In genomic region chr22:42079319-42080251, GRCh38 we compare ENCODE assay signal across 8 cellular contexts. TPM values are rescaled to one million over a fixed set of nuclear protein-coding genes. Genes with fewer than 3 reads are reported as not detected.
DNase-seq lines count a peak whose midpoint lies in the region; ATAC-seq and TF ChIP-seq lines count a peak whose summit lies in the region.

SMDT1 (plus strand) TSS chr22:42079700; CDS start chr22:42079769, 69 bp downstream.

- peaks cover 9% of the 10 kb centered on the region for H3K4me1 Mint-ChIP-seq in activated T-helper 17 cell treated with anti-CD3 and anti-CD28 coated beads, Interleukin-2, amount 50 U/mL, for 72 hours
- H3K4me1 Mint-ChIP-seq in naive thymus-derived CD4-positive, alpha-beta T cell = peaks cover 9 to 52% (median 43%) of the 10 kb centered on the region in 7 donors
- peaks cover 18 to 36% of the 10 kb centered on the region in 2 donors for H3K4me1 Mint-ChIP-seq in stimulated activated naive B cell treated with anti-CD40 and anti-IgM and Interleukin-4, amounts not matched to agents 10 μg/mL and 1 μg/mL and 100 μg/mL, for 72 hours

- H3K27me3 ChIP-seq in fibroblast of lung (ENCODE audit: control insufficient read depth, insufficient read depth, low read length) = no peaks in the 10 kb centered on the region
- H3K27me3 ChIP-seq in naive thymus-derived CD4-positive, alpha-beta T cell (ENCODE audit: control insufficient read depth in 2 of 2, insufficient read depth in 2 of 2, low read length in 2 of 2) = no peaks in the 10 kb centered on the region

- H3K4me3 ChIP-seq in LNCaP clone FGC (ENCODE audit: low read depth, low read length) (peak within 1 kb of the TSS; percentile 66), fibroblast of lung (replicated peaks in 1 of 4; ENCODE audit: control extremely low read depth in 1 of 4, insufficient read depth in 1 of 4, low read depth in 3 of 4, low read length in 4 of 4) (peak within 1 kb of the TSS; percentile 64 to 90 (median 82))
- peak within 1 kb of the TSS; percentile 98 for H3K4me3 ChIP-seq in naive thymus-derived CD4-positive, alpha-beta T cell (ENCODE audit: low read length)

- peak within 1 kb of the TSS; percentile 98 for H3K27ac Mint-ChIP-seq in activated T-helper 17 cell treated with anti-CD3 and anti-CD28 coated beads, Interleukin-2, amount 50 U/mL, for 72 hours
- H3K27ac Mint-ChIP-seq in naive thymus-derived CD4-positive, alpha-beta T cell = peak within 1 kb of the TSS; percentile 96 to 99 (median 99)
- peak within 1 kb of the TSS; percentile 99 for H3K27ac Mint-ChIP-seq in stimulated activated naive B cell treated with anti-CD40 and anti-IgM and Interleukin-4, amounts not matched to agents 10 μg/mL and 1 μg/mL and 100 μg/mL, for 72 hours

- no peaks in the 10 kb centered on the region for H4K20me1 ChIP-seq in fibroblast of lung (ENCODE audit: control insufficient read depth, extremely low read depth, insufficient read depth, low read length)

- no peaks in the 10 kb centered on the region for H3K9me3 ChIP-seq in fibroblast of lung (ENCODE audit: control insufficient read depth, insufficient read depth, low read depth, low read length)
- no peaks in the 10 kb centered on the region for H3K9me3 ChIP-seq in naive thymus-derived CD4-positive, alpha-beta T cell (ENCODE audit: control insufficient read depth in 2 of 3, low read length in 3 of 3)

- peaks cover 15% of the 10 kb centered on the region for H3K36me3 ChIP-seq in fibroblast of lung (ENCODE audit: control insufficient read depth, insufficient read depth, low read length)
- peaks cover 3 to 25% (median 11%) of the 10 kb centered on the region in 3 experiments for H3K36me3 ChIP-seq in naive thymus-derived CD4-positive, alpha-beta T cell (ENCODE audit: control insufficient read depth in 2 of 3, insufficient read depth in 3 of 3, low read length in 3 of 3)

- peaks cover 3% of the 10 kb centered on the region for H3K79me2 ChIP-seq in fibroblast of lung (ENCODE audit: control insufficient read depth, insufficient read depth, low read length)

- H3K27me3 Mint-ChIP-seq in activated T-helper 17 cell treated with anti-CD3 and anti-CD28 coated beads, Interleukin-2, amount 50 U/mL, for 72 hours = no peaks in the 10 kb centered on the region
- no peaks in the 10 kb centered on the region for H3K27me3 Mint-ChIP-seq in naive thymus-derived CD4-positive, alpha-beta T cell
- no peaks in the 10 kb centered on the region for H3K27me3 Mint-ChIP-seq in stimulated activated naive B cell treated with anti-CD40 and anti-IgM and Interleukin-4, amounts not matched to agents 10 μg/mL and 1 μg/mL and 100 μg/mL, for 72 hours

- no peaks in the 10 kb centered on the region for H3K9me3 Mint-ChIP-seq in activated T-helper 17 cell treated with anti-CD3 and anti-CD28 coated beads, Interleukin-2, amount 50 U/mL, for 72 hours
- H3K9me3 Mint-ChIP-seq in naive thymus-derived CD4-positive, alpha-beta T cell = no peaks in the 10 kb centered on the region
- no peaks in the 10 kb centered on the region for H3K9me3 Mint-ChIP-seq in stimulated activated naive B cell treated with anti-CD40 and anti-IgM and Interleukin-4, amounts not matched to agents 10 μg/mL and 1 μg/mL and 100 μg/mL, for 72 hours

- intact Hi-C loops in naive thymus-derived CD4-positive, alpha-beta T cell (cut with micrococcal nuclease) = loop anchor here (1.0 to 10.0 kb wide), 10 partner anchors 9 to 985 kb away; partner anchors contain the start of genes NAGA (in 2 of the 2), NDUFA6 (in 2 of the 2), WBP2NL (in 2 of the 2) and ARFGAP3 (in 1 of the 2)

- H2AFZ ChIP-seq in fibroblast of lung (ENCODE audit: low read length) = peak within 1 kb of the TSS; percentile 91

- peak within 1 kb of the TSS; percentile 90 for H3K27ac ChIP-seq in RWPE1
- peak within 1 kb of the TSS; percentile 92 for H3K27ac ChIP-seq in fibroblast of lung (ENCODE audit: insufficient read depth, low read length)
- H3K27ac ChIP-seq in naive thymus-derived CD4-positive, alpha-beta T cell (ENCODE audit: low read depth, low read length) = peak within 1 kb of the TSS; percentile 97

- DNase-seq in Daoy (ENCODE audit: low read depth) (peak; percentile 98), GOT3 (lab: John Stamatoyannopoulos, UW) (peak; percentile 96), LNCaP clone FGC (ENCODE audit: low read depth) (peak; percentile 96), RWPE1 (ENCODE audit: low spot score) (peak; percentile 100), fibroblast of lung (ENCODE audit: low read depth in 2 of 2) (peak; percentile 97 to 99)
- peak; percentile 96 to 100 (median 99) for DNase-seq in naive thymus-derived CD4-positive, alpha-beta T cell
- peak; percentile 98 for DNase-seq in stimulated activated naive B cell treated with anti-CD40 and anti-IgM and Interleukin-4, amounts not matched to agents 10 μg/mL and 1 μg/mL and 100 μg/mL, for 72 hours

- peaks cover 48% of the 10 kb centered on the region for H3K36me3 Mint-ChIP-seq in activated T-helper 17 cell treated with anti-CD3 and anti-CD28 coated beads, Interleukin-2, amount 50 U/mL, for 72 hours (ENCODE audit: low read depth)
- H3K36me3 Mint-ChIP-seq in naive thymus-derived CD4-positive, alpha-beta T cell = peaks cover 0 to 21% (median 10%) of the 10 kb centered on the region in 5 donors
- H3K36me3 Mint-ChIP-seq in stimulated activated naive B cell treated with anti-CD40 and anti-IgM and Interleukin-4, amounts not matched to agents 10 μg/mL and 1 μg/mL and 100 μg/mL, for 72 hours = peaks cover 23 to 24% of the 10 kb centered on the region in 2 donors

- peak; percentile 92 for ATAC-seq in activated T-helper 17 cell treated with anti-CD3 and anti-CD28 coated beads, Interleukin-2, amount 50 U/mL, for 72 hours (replicated peaks)
- ATAC-seq in naive thymus-derived CD4-positive, alpha-beta T cell = peak; percentile 94
- peak; percentile 92 to 93 for ATAC-seq in stimulated activated naive B cell treated with anti-CD40 and anti-IgM and Interleukin-4, amounts not matched to agents 10 μg/mL and 1 μg/mL and 100 μg/mL, for 72 hours (replicated peaks)

- peaks cover 3% of the 10 kb centered on the region for H3K4me1 ChIP-seq in fibroblast of lung (ENCODE audit: control insufficient read depth, extremely low read depth, insufficient read depth, low read length)
- peaks cover 10 to 16% of the 10 kb centered on the region in 2 donors for H3K4me1 ChIP-seq in naive thymus-derived CD4-positive, alpha-beta T cell (ENCODE audit: control insufficient read depth in 2 of 2, insufficient read depth in 2 of 2, low read length in 2 of 2)

- TF ChIP-seq CTCF in LNCaP clone FGC (IDR thresholded peaks at IDR 0.05; ENCODE audit: control insufficient read depth, extremely low read depth, insufficient read depth) (no peak), RWPE1 (conservative IDR thresholded peaks at IDR 0.05; ENCODE audit: low read depth) (no peak), fibroblast of lung (conservative IDR thresholded peaks at IDR 0.05 in 1 of 2, IDR thresholded peaks at IDR 0.05 in 1 of 2; ENCODE audit: low read depth in 1 of 2, low read length in 2 of 2) (no peak)

- H3K4me3 Mint-ChIP-seq in activated T-helper 17 cell treated with anti-CD3 and anti-CD28 coated beads, Interleukin-2, amount 50 U/mL, for 72 hours = peak within 1 kb of the TSS; percentile 99
- peak within 1 kb of the TSS; percentile 94 to 99 (median 96) for H3K4me3 Mint-ChIP-seq in naive thymus-derived CD4-positive, alpha-beta T cell
- peak within 1 kb of the TSS; percentile 93 to 95 for H3K4me3 Mint-ChIP-seq in stimulated activated naive B cell treated with anti-CD40 and anti-IgM and Interleukin-4, amounts not matched to agents 10 μg/mL and 1 μg/mL and 100 μg/mL, for 72 hours

- peak within 1 kb of the TSS; percentile 96 for H3K9ac ChIP-seq in fibroblast of lung (ENCODE audit: insufficient read depth, low read length)

- POLR2A ChIA-PET in RWPE1 (lab: Yijun Ruan, JAX; ENCODE audit: low non-redundant PET) = no interaction called here
- POLR2A ChIA-PET in naive thymus-derived CD4-positive, alpha-beta T cell (lab: Charles Lee) = interaction anchor here (0.6 to 5.0 kb wide), 29 partner anchors 10 to 698 kb away, joined by 3 to 136 read pairs (median 4); partner anchors contain the start of genes CCDC134, NAGA, NDUFA6 and POLDIP3

- H3K4me2 ChIP-seq in fibroblast of lung (ENCODE audit: extremely low read depth, insufficient read depth, low read length) = peak within 1 kb of the TSS; percentile 85

- CTCF ChIA-PET in RWPE1 (lab: Yijun Ruan, JAX) = interaction anchor here (0.6 to 1.0 kb wide), 4 partner anchors 11 to 208 kb away, joined by 3 to 4 read pairs (median 3); partner anchors contain the start of gene NDUFA6
- CTCF ChIA-PET in naive thymus-derived CD4-positive, alpha-beta T cell (lab: Charles Lee) = interaction anchor here (0.5 to 2.1 kb wide), 5 partner anchors 9 to 793 kb away, joined by 3 to 6 read pairs (median 5); no protein-coding TSS in a partner anchor

RNA-seq across cellular contexts. Expression of gene SMDT1, which starts in this region (rescaled TPM):
- 6.5 and 17.8 TPM in 2 replicates for total RNA-seq in Daoy (2014; rRNA removed; shearing (Covaris generic))
- total RNA-seq in activated T-helper 17 cell treated with anti-CD3 and anti-CD28 coated beads, Interleukin-2, amount 50 U/mL, for 72 hours = 10 to 100 TPM; 34.7 to 66.2 TPM
- 4.9 and 9.1 TPM in 2 replicates for total RNA-seq in fibroblast of lung
- polyA plus RNA-seq in fibroblast of lung = 31.8 and 39.5 TPM in 2 replicates
- polyA plus RNA-seq in fibroblast of lung (2012) = 78.3 and 104 TPM in 2 replicates
- 9.7 and 29.9 TPM in 2 replicates for polyA minus RNA-seq in fibroblast of lung (ENCODE audit: low replicate concordance)
- 100 to 1,000 TPM in 1 of 5 experiments, 10 to 100 TPM in 4; 40.4 to 105 (median 98.8) TPM for total RNA-seq in naive thymus-derived CD4-positive, alpha-beta T cell
- 100 to 1,000 TPM; 117 to 157 TPM for polyA plus RNA-seq in naive thymus-derived CD4-positive, alpha-beta T cell

Comparison
In these comparisons a context has a peak if more than half of its experiments do, and no peak if none do; other contexts are left out.
1. Peak in every context shown above with its lines: DNase-seq, ATAC-seq, H3K4me3 ChIP-seq and H3K27ac ChIP-seq.